ENCODE assay signal across 21 cellular contexts in the genomic region with DNA sequence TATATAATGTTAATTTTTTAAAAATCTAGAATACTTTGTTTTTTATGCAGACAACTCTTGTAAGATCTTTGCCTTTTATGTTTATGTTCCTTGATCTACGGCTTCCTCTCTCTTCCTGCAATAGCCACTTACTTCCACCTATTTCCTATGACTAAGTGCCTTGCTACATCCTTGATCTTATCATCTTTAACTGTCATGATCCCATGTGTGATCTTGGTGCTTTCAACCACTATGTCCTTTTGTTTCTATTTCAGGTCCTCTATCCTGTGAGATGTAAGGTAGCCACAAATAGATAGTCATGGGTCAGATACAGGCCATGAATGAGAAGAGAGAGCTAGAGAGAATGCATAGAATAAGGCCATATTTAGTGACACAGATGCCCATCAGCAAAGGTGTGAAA.
DNase-seq lines count a peak whose midpoint lies in the region; ATAC-seq, FAIRE-seq and TF ChIP-seq lines count a peak whose summit lies in the region.
"Had no signal": no experiment of that assay in that cellular context is flagged by ENCODE, and none has a peak within 500 bp of the region (broad histone marks: within the 10 kb centered on the region; RNA-seq: fewer than 3 reads in every experiment).

No MANE protein-coding gene starts in this region.

- TF ChIP-seq POLR2A in tibial nerve (IDR thresholded peaks at IDR 0.05) = no peak

- H2AFZ ChIP-seq in SK-N-SH (ENCODE audit: low read depth) = no peak overlapping the region
- H2AFZ ChIP-seq: neural progenitor cell had no signal

- POLR2A ChIA-PET in SK-N-SH (lab: Yijun Ruan, JAX) = no interaction called here

- intact Hi-C loops in mucosa of descending colon (cut with DNase I, micrococcal nuclease) = no loop called here

- H3K4me1 ChIP-seq in SK-N-SH (ENCODE audit: control insufficient read depth in 1 of 2, insufficient read depth in 2 of 2, low read depth in 1 of 2, low read length in 1 of 2) (peaks cover 0 to 4% of the 10 kb centered on the region in 2 experiments; a peak in 1 of 4 replicates), tibial nerve (no peaks in the 10 kb centered on the region), mucosa of descending colon (ENCODE audit: low read depth) (no peaks in the 10 kb centered on the region)
- H3K4me1 ChIP-seq: esophagus muscularis mucosa, neural progenitor cell had no signal

- H3K27me3 ChIP-seq in SK-N-SH (ENCODE audit: insufficient read depth) (no peaks in the 10 kb centered on the region), tibial nerve (no peaks in the 10 kb centered on the region)
- H3K27me3 ChIP-seq: esophagus muscularis mucosa, neural progenitor cell had no signal

- no peak for TF ChIP-seq RAD21 in SK-N-SH (IDR thresholded peaks at IDR 0.05; ENCODE audit: low read length)

- peak in 1 of 2 experiments; percentile 54; a peak in 1 of 4 replicates for TF ChIP-seq EP300 in SK-N-SH (IDR thresholded peaks at IDR 0.05; ENCODE audit: borderline replicate concordance in 1 of 2, low read depth in 1 of 2, low read length in 1 of 2)
- no peak for TF ChIP-seq EP300 in tibial nerve (IDR thresholded peaks at IDR 0.05)

- no peak overlapping the region for H3K4me2 ChIP-seq in SK-N-SH
- H3K4me2 ChIP-seq: neural progenitor cell had no signal

- peak overlapping the region in 1 of 2 experiments; percentile 35; a peak in 2 of 4 replicates for H3K27ac ChIP-seq in SK-N-SH (ENCODE audit: low read depth in 2 of 2, low read length in 1 of 2)
- H3K27ac ChIP-seq in tibial nerve = no peak overlapping the region
- H3K27ac ChIP-seq: esophagus muscularis mucosa, neural progenitor cell had no signal

- TF ChIP-seq CTCF in SK-N-SH (IDR thresholded peaks at IDR 0.05) = no peak
- no peak for TF ChIP-seq CTCF in fibroblast of villous mesenchyme (IDR thresholded peaks at IDR 0.05; ENCODE audit: insufficient read depth, low read depth, low read length)
- no peak for TF ChIP-seq CTCF in tibial nerve (IDR thresholded peaks at IDR 0.05)
- TF ChIP-seq CTCF in mucosa of descending colon (IDR thresholded peaks at IDR 0.05) = no peak

- no peaks in the 10 kb centered on the region for H3K9me3 ChIP-seq in SK-N-SH
- H3K9me3 ChIP-seq in tibial nerve = no peaks in the 10 kb centered on the region
- H3K9me3 ChIP-seq in mucosa of descending colon = no peaks in the 10 kb centered on the region
- H3K9me3 ChIP-seq: esophagus muscularis mucosa had no signal

- WGBS in SK-N-SH (ENCODE audit: low lambda C conversion rate) = 50% methylated on average over 1 of the region's 1 CpG
- WGBS in tibial nerve, 2 donors = 82 to 88% methylated on average over 1 of the region's 1 CpG

- CTCF ChIA-PET in SK-N-SH (lab: Yijun Ruan, JAX) = no interaction called here

- no peak for FAIRE-seq in GM19239 (lab: Jason Lieb, UNC)

- no peaks in the 10 kb centered on the region for H3K9me2 ChIP-seq in SK-N-SH

- H3F3A ChIP-seq in SK-N-SH (replicated peaks; ENCODE audit: insufficient read depth) = peaks cover 25% of the 10 kb centered on the region

- H3K36me3 ChIP-seq in SK-N-SH (replicated peaks in 1 of 2; ENCODE audit: control insufficient read depth in 1 of 2, insufficient read depth in 2 of 2, low read length in 1 of 2) (peaks cover 0 to 13% of the 10 kb centered on the region in 2 experiments), tibial nerve (no peaks in the 10 kb centered on the region), mucosa of descending colon (ENCODE audit: low read depth) (no peaks in the 10 kb centered on the region)
- H3K36me3 ChIP-seq: esophagus muscularis mucosa, neural progenitor cell had no signal

- no peak overlapping the region for H3K9ac ChIP-seq in SK-N-SH
- H3K9ac ChIP-seq: neural progenitor cell had no signal

- no peaks in the 10 kb centered on the region; the same call in 1 of the 2 replicates for H3K79me2 ChIP-seq in SK-N-SH (ENCODE audit: insufficient read depth)

- no peaks in the 10 kb centered on the region for H4K20me1 ChIP-seq in SK-N-SH (ENCODE audit: insufficient read depth)

- no peak for ATAC-seq in mucosa of descending colon
- ATAC-seq: activated CD8-positive, alpha-beta T cell treated with anti-CD3 and anti-CD28 coated beads, Interleukin-2, amount 10 ng/mL, durations not matched to agents 7 days and 5 days; T-helper 17 cell had no signal

- H3K4me3 ChIP-seq in SK-N-SH (ENCODE audit: low read depth in 2 of 2, low read length in 1 of 2) = no peak overlapping the region
- no peak overlapping the region for H3K4me3 ChIP-seq in fibroblast of villous mesenchyme (ENCODE audit: low read depth, low read length)
- no peak overlapping the region for H3K4me3 ChIP-seq in tibial nerve
- H3K4me3 ChIP-seq in mucosa of descending colon = no peak overlapping the region
- H3K4me3 ChIP-seq: esophagus muscularis mucosa, neural progenitor cell had no signal

- peak; percentile 68 for DNase-seq in ELR (ENCODE audit: low read depth)
- DNase-seq in M059J (ENCODE audit: low read depth) = peak; percentile 66
- DNase-seq in SK-N-SH = no peak
- peak; percentile 31 for DNase-seq in fibroblast of villous mesenchyme (ENCODE audit: low read depth)
- no peak for DNase-seq in DMS79 treated with DMSO at 0.1 percent for 48 hours (lab: John Stamatoyannopoulos, UW)
- no peak for DNase-seq in tibial nerve (ENCODE audit: low spot score in 2 of 2)
- DNase-seq in mucosa of descending colon = no peak
- DNase-seq in GM19239 (ENCODE audit: insufficient read length, low spot score) = no peak
- DNase-seq: activated B cell treated with CpG ODN at 0.5 μM for 24 hours; activated CD8-positive, alpha-beta T cell treated with anti-CD3 and anti-CD28 coated beads, Interleukin-2, amount 10 ng/mL, durations not matched to agents 7 days and 5 days; activated naive CD4-positive, alpha-beta T cell treated with Interleukin-2 at 50 U/mL for 16 hours; activated T-cell treated with anti-CD3 and anti-CD28 coated beads, Interleukin-2, amount 50 U/mL, for 24 hours; anterior cingulate cortex; CD4-positive, alpha-beta T cell; central memory CD4-positive, alpha-beta T cell; NCI-H187 treated with DMSO at 0.1 percent for 48 hours; NK-92 treated with Interleukin-12 subunit alpha and Interleukin-12 subunit beta, amount 100 ng/mL, for 24 hours; Right ventricle myocardium superior; T-helper 17 cell had no signal

TF ChIP-seq in SK-N-SH, 30 proteins besides CTCF, POLR2A, EP300 and RAD21:
- TF ChIP-seq GATA2 (CRISPR knock-in tag; IDR thresholded peaks at IDR 0.05) = no peak
- TF ChIP-seq MEF2A (IDR thresholded peaks at IDR 0.05; ENCODE audit: borderline replicate concordance, low read depth) = 0 out of 2 replicates have a peak, but pooled peaks have one; percentile 34
- TF ChIP-seq TAF1 (IDR thresholded peaks at IDR 0.05; ENCODE audit: borderline replicate concordance, low read depth, low read length) = no peak
- peak; percentile 37 for TF ChIP-seq JUND (IDR thresholded peaks at IDR 0.05)
- TF ChIP-seq, protein P1, sequence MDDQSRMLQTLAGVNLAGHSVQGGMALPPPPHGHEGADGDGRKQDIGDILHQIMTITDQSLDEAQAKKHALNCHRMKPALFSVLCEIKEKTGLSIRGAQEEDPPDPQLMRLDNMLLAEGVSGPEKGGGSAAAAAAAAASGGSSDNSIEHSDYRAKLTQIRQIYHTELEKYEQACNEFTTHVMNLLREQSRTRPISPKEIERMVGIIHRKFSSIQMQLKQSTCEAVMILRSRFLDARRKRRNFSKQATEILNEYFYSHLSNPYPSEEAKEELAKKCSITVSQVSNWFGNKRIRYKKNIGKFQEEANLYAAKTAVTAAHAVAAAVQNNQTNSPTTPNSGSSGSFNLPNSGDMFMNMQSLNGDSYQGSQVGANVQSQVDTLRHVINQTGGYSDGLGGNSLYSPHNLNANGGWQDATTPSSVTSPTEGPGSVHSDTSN (IDR thresholded peaks at IDR 0.05) = peak; percentile 49; the same call in 1 of the 2 replicates
- TF ChIP-seq TCF12 (IDR thresholded peaks at IDR 0.05) = peak; percentile 74
- no peak for TF ChIP-seq YY1 (IDR thresholded peaks at IDR 0.05; ENCODE audit: low read depth)
- TF ChIP-seq RXRA (IDR thresholded peaks at IDR 0.05; ENCODE audit: borderline replicate concordance, low read depth) = peak; percentile 65

Comparison
In these comparisons a context has a peak if more than half of its experiments do, and no peak if none do; other contexts are left out.
1. DNase-seq: peak in ELR (single experiment), M059J (single experiment) and fibroblast of villous mesenchyme (single experiment); none in SK-N-SH (single experiment), DMS79 treated with DMSO at 0.1 percent for 48 hours (single experiment), tibial nerve (0 of 2), mucosa of descending colon (0 of 3) and GM19239 (single experiment).